In the genomic region with DNA sequence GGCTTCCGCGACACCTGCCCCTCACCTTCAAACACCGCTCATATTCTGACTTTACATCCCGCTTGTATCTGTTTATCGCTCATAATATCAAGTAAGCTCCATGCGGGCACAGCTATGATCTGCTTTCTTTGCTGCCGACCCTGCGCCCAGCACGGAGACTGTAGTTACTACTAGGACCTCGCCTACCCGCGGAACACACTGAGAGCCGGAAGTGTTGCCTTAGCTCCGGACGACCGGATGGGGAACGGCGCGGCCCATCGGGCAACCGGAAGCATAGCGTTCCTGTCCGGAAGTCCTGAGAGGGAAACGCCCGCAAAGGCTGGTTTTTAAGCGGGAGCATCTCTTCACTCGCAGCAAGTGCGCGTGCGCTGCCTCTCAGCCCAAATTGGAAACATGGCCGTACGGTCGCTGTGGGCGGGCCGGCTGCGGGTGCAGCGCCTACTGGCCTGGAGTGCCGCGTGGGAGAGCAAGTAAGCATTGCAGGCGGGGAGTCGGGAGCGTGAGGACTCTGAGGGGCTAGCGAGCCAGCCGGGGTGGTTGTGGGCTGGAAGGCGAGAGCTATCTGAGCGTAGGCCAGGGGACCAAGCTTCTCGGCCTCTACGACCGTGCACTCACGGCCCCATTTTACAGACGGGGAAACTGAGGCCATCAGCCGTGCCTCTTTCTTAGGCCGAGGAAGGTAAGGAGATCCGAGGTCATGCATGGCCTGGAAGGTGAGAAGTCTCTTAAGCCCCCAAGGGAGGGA, we compare ENCODE assay signal across 8 cellular contexts. TPM values are rescaled to one million over a fixed set of nuclear protein-coding genes. Genes with fewer than 3 reads are reported as not detected.
DNase-seq lines count a peak whose midpoint lies in the region; ATAC-seq and TF ChIP-seq lines count a peak whose summit lies in the region.

TSS of gene GRPEL2 (plus strand) at position 353 of the 745 bp plus-strand sequence. CDS start at position 394, 41 bp downstream.

- no peaks in the 10 kb centered on the region for H3K27me3 ChIP-seq in right lobe of liver

- H3K9me3 ChIP-seq in right lobe of liver, result no peaks in the 10 kb centered on the region

- TF ChIP-seq CTCF in right lobe of liver (IDR thresholded peaks at IDR 0.05), result no peak

- H3K27ac ChIP-seq in right lobe of liver, result peak within 1 kb of the TSS; percentile 17 to 22 (median 18)

- peak; percentile 63 for TF ChIP-seq POLR2A in right lobe of liver (IDR thresholded peaks at IDR 0.05)

- intact Hi-C loops in right lobe of liver (cut with DNase I), result no loop called here

- H3K36me3 ChIP-seq in right lobe of liver, result peaks cover 0 to 26% (median 10%) of the 10 kb centered on the region in 4 donors

- WGBS in right lobe of liver (ENCODE audit: insufficient coverage, low coverage, low lambda C conversion rate, missing lambda C conversion rate), result under 1% methylated on average over 25 of the region's 54 CpGs

- peak; percentile 65 to 96 (median 92) for DNase-seq in C1 segment of cervical spinal cord (lab: John Stamatoyannopoulos, UW)
- DNase-seq in NCI-H774 (lab: John Stamatoyannopoulos, UW), result peak; percentile 96
- DNase-seq in activated CD4-positive, alpha-beta T cell treated with anti-CD3 and anti-CD28 coated beads, Interleukin-2, amount 50 U/mL, for 4 hours, result peak; percentile 82 to 86
- peak; percentile 84 to 90 for DNase-seq in dermis microvascular lymphatic vessel endothelial cell (ENCODE audit: low read depth in 2 of 2)
- peak; percentile 95 to 97 (median 97) for DNase-seq in right lobe of liver
- DNase-seq in stimulated activated CD4-positive, alpha-beta T cell treated with anti-CD3 and anti-CD28 coated beads, Interleukin-4, amount 100 ng/mL, for 4 hours, result peak; percentile 89 to 91

- H3K4me3 ChIP-seq in right lobe of liver, result peak within 1 kb of the TSS; percentile 85 to 96 (median 86)

- H3K4me1 ChIP-seq in right lobe of liver, result peaks cover 0 to 11% (median 3%) of the 10 kb centered on the region in 4 donors

- ATAC-seq in GM19351 (IDR thresholded peaks at IDR 0.05; ENCODE audit: unreplicated experiment) (peak; percentile 98), HG03521 (IDR thresholded peaks at IDR 0.05; ENCODE audit: unreplicated experiment) (peak; percentile 95), right lobe of liver (peak; percentile 99 to 100 (median 99))

RNA-seq across cellular contexts. Expression of gene GRPEL2, which starts in this region (rescaled TPM):
- total RNA-seq in dermis microvascular lymphatic vessel endothelial cell (44.0 and 103 TPM in 2 replicates), right lobe of liver (1 to 10 TPM; 4.2 to 6.9 (median 5.9) TPM)

Comparison
In these comparisons a context has a peak if more than half of its experiments do, and no peak if none do; other contexts are left out.
1. Peak in every context shown above with its lines: DNase-seq, ATAC-seq, H3K4me3 ChIP-seq and H3K27ac ChIP-seq.